Comparison of ENCODE assay signal across 9 cellular contexts in genomic region chr6:19812512-19813119, GRCh38. TPM values are rescaled to one million over a fixed set of nuclear protein-coding genes. Genes with fewer than 3 reads are reported as not detected.
DNase-seq lines count a peak whose midpoint lies in the region; ATAC-seq, FAIRE-seq and TF ChIP-seq lines count a peak whose summit lies in the region.
"Had no signal": no experiment of that assay in that cellular context is flagged by ENCODE, and none has a peak within 500 bp of the region (broad histone marks: within the 10 kb centered on the region; RNA-seq: fewer than 3 reads in every experiment).

No MANE protein-coding gene starts in this region.

- H2BK12ac ChIP-seq in mesenchymal stem cell (ENCODE audit: low read length in 2 of 2) = no peak overlapping the region

- H2BK120ac ChIP-seq in mesenchymal stem cell (ENCODE audit: low read depth, low read length) = no peak overlapping the region

- H3K9me3 Mint-ChIP-seq in CD8-positive, alpha-beta memory T cell = peaks cover 0 to 10% (median 5%) of the 10 kb centered on the region in 5 donors

- H3K4me1 Mint-ChIP-seq in CD8-positive, alpha-beta memory T cell = no peaks in the 10 kb centered on the region

- 56% methylated on average over 6 of the region's 6 CpGs for WGBS in mesenchymal stem cell

- no peak overlapping the region for H3K4me3 Mint-ChIP-seq in CD8-positive, alpha-beta memory T cell

- no peak overlapping the region for H3K4ac ChIP-seq in mesenchymal stem cell (ENCODE audit: low read depth in 1 of 2, low read length in 2 of 2)

- peak; percentile 7 to 13 for DNase-seq in Kasumi-1 (lab: John Stamatoyannopoulos, UW)
- peak; percentile 37 for DNase-seq in bronchial epithelial cell (ENCODE audit: low read depth)
- DNase-seq in mesenchymal stem cell = peak; percentile 53
- no peak for DNase-seq in activated CD4-positive, CD25-positive, alpha-beta regulatory T cell (lab: John Stamatoyannopoulos, UW)
- no peak for DNase-seq in CD8-positive, alpha-beta memory T cell

- H3K79me1 ChIP-seq in mesenchymal stem cell (replicated peaks; ENCODE audit: low read length, poor library complexity, severe bottlenecking) = no peaks in the 10 kb centered on the region

- H3K4me2 ChIP-seq in mesenchymal stem cell (ENCODE audit: low read length, poor library complexity, severe bottlenecking) = no peak overlapping the region

- peak; percentile 57 for TF ChIP-seq CTCF in bronchial epithelial cell (IDR thresholded peaks at IDR 0.05; ENCODE audit: insufficient read depth, low read length, severe bottlenecking)

- H2BK5ac ChIP-seq in mesenchymal stem cell (ENCODE audit: low read depth, low read length, poor library complexity, severe bottlenecking) = no peak overlapping the region

- H2AK5ac ChIP-seq in mesenchymal stem cell (ENCODE audit: low read length, severe bottlenecking) = no peak overlapping the region

- H4K91ac ChIP-seq in mesenchymal stem cell (ENCODE audit: low read length) = no peak overlapping the region

- POLR2A ChIA-PET in CD8-positive, alpha-beta memory T cell (lab: Charles Lee) = no interaction called here

- H3K9ac ChIP-seq in mesenchymal stem cell (ENCODE audit: low read length) = no peak overlapping the region

- no peak overlapping the region for H2AFZ ChIP-seq in mesenchymal stem cell (ENCODE audit: low read depth, low read length)

- no peak overlapping the region for H3K23ac ChIP-seq in mesenchymal stem cell (ENCODE audit: low read length in 2 of 2)

- CTCF ChIA-PET in CD8-positive, alpha-beta memory T cell (lab: Charles Lee) = no interaction called here

- H3K27me3 ChIP-seq in bronchial epithelial cell (ENCODE audit: control insufficient read depth, insufficient read depth, low read length) (peaks cover 2% of the 10 kb centered on the region), mesenchymal stem cell (ENCODE audit: control insufficient read depth in 1 of 2, insufficient read depth in 1 of 2, low read length in 2 of 2) (no peaks in the 10 kb centered on the region)
- no peaks in the 10 kb centered on the region for H3K27me3 ChIP-seq in CD8-positive, alpha-beta memory T cell (ENCODE audit: insufficient read depth, low read length, poor library complexity, severe bottlenecking)
- H3K27me3 ChIP-seq: SJCRH30 had no signal

- H3K18ac ChIP-seq in mesenchymal stem cell (ENCODE audit: low read depth in 1 of 2, low read length in 2 of 2) = no peak overlapping the region

- no peaks in the 10 kb centered on the region for H3K9me3 ChIP-seq in mesenchymal stem cell (ENCODE audit: control insufficient read depth, low read length)
- H3K9me3 ChIP-seq in CD8-positive, alpha-beta memory T cell (ENCODE audit: low read length) = no peaks in the 10 kb centered on the region
- H3K9me3 ChIP-seq: SJCRH30 had no signal

- no peak overlapping the region for H3K4me3 ChIP-seq in bronchial epithelial cell (ENCODE audit: low read depth, low read length)
- H3K4me3 ChIP-seq in mesenchymal stem cell (ENCODE audit: insufficient read depth in 1 of 2, low read depth in 1 of 2, low read length in 2 of 2) = no peak overlapping the region
- no peak overlapping the region for H3K4me3 ChIP-seq in CD8-positive, alpha-beta memory T cell (ENCODE audit: low read length)
- H3K4me3 ChIP-seq: SJCRH30 had no signal

- H2BK15ac ChIP-seq in mesenchymal stem cell (ENCODE audit: low read depth, poor library complexity, severe bottlenecking) = no peak overlapping the region

- no peak overlapping the region for H4K8ac ChIP-seq in mesenchymal stem cell (ENCODE audit: low read length)

- no peak for ATAC-seq in HG03565 (IDR thresholded peaks at IDR 0.05; ENCODE audit: unreplicated experiment)
- ATAC-seq in GM21619 (IDR thresholded peaks at IDR 0.05; ENCODE audit: unreplicated experiment) = no peak

- no peak overlapping the region for H3K27ac ChIP-seq in mesenchymal stem cell (ENCODE audit: low read length, poor library complexity, severe bottlenecking)
- no peak overlapping the region for H3K27ac ChIP-seq in CD8-positive, alpha-beta memory T cell (ENCODE audit: low read depth, low read length)
- H3K27ac ChIP-seq: SJCRH30 had no signal

- peak; percentile 96 for FAIRE-seq in G401.6 (lab: Jason Lieb, UNC)
- FAIRE-seq in bronchial epithelial cell (lab: Jason Lieb, UNC) = no peak

- no peaks in the 10 kb centered on the region for H3K36me3 ChIP-seq in bronchial epithelial cell (ENCODE audit: control insufficient read depth, insufficient read depth, low read length)
- H3K36me3 ChIP-seq in mesenchymal stem cell (ENCODE audit: control insufficient read depth in 1 of 2, insufficient read depth in 2 of 2, low read depth in 1 of 2, low read length in 2 of 2) = no peaks in the 10 kb centered on the region
- H3K36me3 ChIP-seq in CD8-positive, alpha-beta memory T cell (ENCODE audit: insufficient read depth, low read length) = no peaks in the 10 kb centered on the region
- H3K36me3 ChIP-seq: SJCRH30 had no signal

- H3K4me1 ChIP-seq in mesenchymal stem cell (ENCODE audit: control insufficient read depth, insufficient read depth, low read depth, low read length) = no peaks in the 10 kb centered on the region
- no peaks in the 10 kb centered on the region for H3K4me1 ChIP-seq in CD8-positive, alpha-beta memory T cell (ENCODE audit: insufficient read depth, low read length)
- H3K4me1 ChIP-seq: SJCRH30 had no signal

- no peak overlapping the region for H3K14ac ChIP-seq in mesenchymal stem cell (ENCODE audit: low read length in 2 of 2)

- H3K27ac Mint-ChIP-seq in CD8-positive, alpha-beta memory T cell = no peak overlapping the region

- H3K36me3 Mint-ChIP-seq in CD8-positive, alpha-beta memory T cell = no peaks in the 10 kb centered on the region

- H3K27me3 Mint-ChIP-seq in CD8-positive, alpha-beta memory T cell = no peaks in the 10 kb centered on the region

RNA-seq across cellular contexts. Expression of gene ID4, which starts 24.6 kb away (rescaled TPM):
- total RNA-seq in bronchial epithelial cell = 1.6 and 2.8 TPM in 2 replicates
- polyA plus RNA-seq in mesenchymal stem cell (2013, experiment 1 of 2) = 0.76 TPM
- 0.68 TPM for polyA plus RNA-seq in mesenchymal stem cell (2013, experiment 2 of 2)
- total RNA-seq in CD8-positive, alpha-beta memory T cell = not detected
- polyA plus RNA-seq in CD8-positive, alpha-beta memory T cell = not detected

Comparison
In these comparisons a context has a peak if more than half of its experiments do, and no peak if none do; other contexts are left out.
1. DNase-seq: peak in Kasumi-1 (2 of 2), bronchial epithelial cell (single experiment) and mesenchymal stem cell (single experiment); none in activated CD4-positive, CD25-positive, alpha-beta regulatory T cell (0 of 4) and CD8-positive, alpha-beta memory T cell (0 of 5).